In the genomic region with DNA sequence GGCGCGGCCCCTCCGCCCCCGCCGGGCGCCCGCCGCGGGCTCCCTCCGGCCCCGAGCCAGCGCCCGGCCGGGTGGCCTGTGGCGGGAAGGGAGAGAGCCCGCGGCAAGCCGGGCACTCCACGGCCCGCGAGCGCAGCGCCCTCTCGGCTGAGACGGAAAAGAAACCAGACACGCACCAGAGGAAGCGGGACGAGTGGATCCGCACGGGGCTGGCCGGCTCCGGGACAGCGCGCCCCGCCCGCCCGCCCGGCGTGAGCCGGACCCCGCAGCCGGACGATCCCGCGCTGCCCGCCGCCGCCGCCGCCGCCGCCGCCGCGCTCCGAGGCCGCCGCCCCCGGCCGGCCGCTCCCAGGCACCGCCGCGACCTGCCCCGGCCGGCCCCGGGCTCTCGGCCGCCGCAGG, we compare ENCODE assay signal across 8 cellular contexts. TPM values are rescaled to one million over a fixed set of nuclear protein-coding genes. Genes with fewer than 3 reads are reported as not detected.
DNase-seq lines count a peak whose midpoint lies in the region; ATAC-seq, FAIRE-seq and TF ChIP-seq lines count a peak whose summit lies in the region.

No MANE protein-coding gene starts in this region.

- H3K4me3 Mint-ChIP-seq in T-helper 2 cell treated with Interferon-gamma antibody and Interleukin-4, amounts not matched to agents 5 μg/mL and 100 μg/mL, for 36 hours, result no peak overlapping the region
- peak overlapping the region; percentile 56 for H3K4me3 Mint-ChIP-seq in natural killer cell treated with Interleukin-12 subunit alpha and Interleukin-12 subunit beta and Interleukin-15 and Interleukin-18, amount 100 ng/mL, for 72 hours

- POLR2A ChIA-PET in A549 (lab: Yijun Ruan, JAX), result interaction anchor here (0.8 to 2.2 kb wide), 9 partner anchors 18 to 226 kb away, joined by 3 to 6 read pairs (median 3); no protein-coding TSS in a partner anchor

- FAIRE-seq in A549 (lab: Jason Lieb, UNC), result no peak

- H3K9ac ChIP-seq in duodenal mucosa (ENCODE audit: low read depth in 1 of 2, low read length in 2 of 2), result peak overlapping the region in 1 of 2 donors; percentile 80

- ATAC-seq in A549, result peak in 1 of 2 experiments; percentile 21; a peak in 3 of 6 replicates
- ATAC-seq in GM18858 (IDR thresholded peaks at IDR 0.05; ENCODE audit: unreplicated experiment), result peak; percentile 19
- ATAC-seq in HG03064 (IDR thresholded peaks at IDR 0.05; ENCODE audit: low read depth, unreplicated experiment), result peak; percentile 25
- peak; percentile 28 to 40 for ATAC-seq in natural killer cell treated with Interleukin-12 subunit alpha and Interleukin-12 subunit beta and Interleukin-15 and Interleukin-18, amount 100 ng/mL, for 72 hours

- no peak overlapping the region for H3K27ac Mint-ChIP-seq in T-helper 2 cell treated with Interferon-gamma antibody and Interleukin-4, amounts not matched to agents 5 μg/mL and 100 μg/mL, for 36 hours
- no peak overlapping the region for H3K27ac Mint-ChIP-seq in natural killer cell treated with Interleukin-12 subunit alpha and Interleukin-12 subunit beta and Interleukin-15 and Interleukin-18, amount 100 ng/mL, for 72 hours

- TF ChIP-seq RAD21 in A549 (conservative IDR thresholded peaks at IDR 0.05 in 1 of 2, IDR thresholded peaks at IDR 0.05 in 1 of 2), result no peak

- H3K9me3 Mint-ChIP-seq in T-helper 2 cell treated with Interferon-gamma antibody and Interleukin-4, amounts not matched to agents 5 μg/mL and 100 μg/mL, for 36 hours, result no peaks in the 10 kb centered on the region
- no peaks in the 10 kb centered on the region for H3K9me3 Mint-ChIP-seq in natural killer cell treated with Interleukin-12 subunit alpha and Interleukin-12 subunit beta and Interleukin-15 and Interleukin-18, amount 100 ng/mL, for 72 hours

- H3K36me3 Mint-ChIP-seq in T-helper 2 cell treated with Interferon-gamma antibody and Interleukin-4, amounts not matched to agents 5 μg/mL and 100 μg/mL, for 36 hours (ENCODE audit: low read depth), result peaks cover 7% of the 10 kb centered on the region
- no peaks in the 10 kb centered on the region for H3K36me3 Mint-ChIP-seq in natural killer cell treated with Interleukin-12 subunit alpha and Interleukin-12 subunit beta and Interleukin-15 and Interleukin-18, amount 100 ng/mL, for 72 hours

- no peak for TF ChIP-seq CTCF in A549 (IDR thresholded peaks at IDR 0.05)

- CTCF ChIA-PET in A549 (lab: Yijun Ruan, JAX), result interaction anchor here (0.9 to 1.8 kb wide), 3 partner anchors 10 to 81 kb away, joined by 3 to 7 read pairs (median 5); no protein-coding TSS in a partner anchor

- peak in 1 of 2 experiments; percentile 21 for DNase-seq in A549 (ENCODE audit: low read depth in 1 of 2, low spot score in 1 of 2)
- DNase-seq in T-helper 2 cell treated with Interferon-gamma antibody and Interleukin-4, amounts not matched to agents 5 μg/mL and 100 μg/mL, for 36 hours (ENCODE audit: low spot score), result peak; percentile 37
- DNase-seq in natural killer cell treated with Interleukin-12 subunit alpha and Interleukin-12 subunit beta and Interleukin-15 and Interleukin-18, amount 100 ng/mL, for 72 hours (ENCODE audit: low spot score), result no peak
- DNase-seq in NCI-H1105 treated with DMSO at 0.1 percent for 48 hours (lab: John Stamatoyannopoulos, UW), result no peak
- DNase-seq in SK-N-DZ (ENCODE audit: low spot score), result no peak

- H3K4me1 ChIP-seq in A549 (peaks cover 19% of the 10 kb centered on the region), duodenal mucosa (ENCODE audit: control insufficient read depth in 1 of 2, insufficient read depth in 2 of 2, low read length in 2 of 2) (peaks cover 30% of the 10 kb centered on the region in 2 donors)

- peak overlapping the region; percentile 98 to 99 for H3K27ac ChIP-seq in A549
- peak overlapping the region; percentile 86 for H3K27ac ChIP-seq in duodenal mucosa (ENCODE audit: low read depth, low read length)

- H3K36me3 ChIP-seq in duodenal mucosa (ENCODE audit: control insufficient read depth in 1 of 2, insufficient read depth in 2 of 2, low read length in 2 of 2), result no peaks in the 10 kb centered on the region

- no peak for TF ChIP-seq EP300 in A549 (IDR thresholded peaks at IDR 0.05)

- no peaks in the 10 kb centered on the region for H3K27me3 ChIP-seq in duodenal mucosa (ENCODE audit: control insufficient read depth in 1 of 2, insufficient read depth in 2 of 2, low read length in 2 of 2)

- H3K4me3 ChIP-seq in A549, result peak overlapping the region; percentile 86
- peak overlapping the region in 1 of 2 donors; percentile 97 for H3K4me3 ChIP-seq in duodenal mucosa (ENCODE audit: low read depth in 1 of 2, low read length in 2 of 2)

- peaks cover 24% of the 10 kb centered on the region for H3K4me1 Mint-ChIP-seq in T-helper 2 cell treated with Interferon-gamma antibody and Interleukin-4, amounts not matched to agents 5 μg/mL and 100 μg/mL, for 36 hours (ENCODE audit: low read depth)
- H3K4me1 Mint-ChIP-seq in natural killer cell treated with Interleukin-12 subunit alpha and Interleukin-12 subunit beta and Interleukin-15 and Interleukin-18, amount 100 ng/mL, for 72 hours (ENCODE audit: low read depth in 2 of 2), result peaks cover 9 to 17% of the 10 kb centered on the region in 2 donors

- no peaks in the 10 kb centered on the region for H3K27me3 Mint-ChIP-seq in T-helper 2 cell treated with Interferon-gamma antibody and Interleukin-4, amounts not matched to agents 5 μg/mL and 100 μg/mL, for 36 hours (ENCODE audit: low read depth)
- no peaks in the 10 kb centered on the region for H3K27me3 Mint-ChIP-seq in natural killer cell treated with Interleukin-12 subunit alpha and Interleukin-12 subunit beta and Interleukin-15 and Interleukin-18, amount 100 ng/mL, for 72 hours

- TF ChIP-seq POLR2A in A549 (IDR thresholded peaks at IDR 0.05; ENCODE audit: low read length), result no peak

- peak overlapping the region; percentile 95 for H3K4me2 ChIP-seq in A549

- H3K9me3 ChIP-seq in A549 (no peaks in the 10 kb centered on the region), duodenal mucosa (ENCODE audit: control insufficient read depth in 1 of 2, low read length in 2 of 2) (no peaks in the 10 kb centered on the region)

- 0% methylated on average over 4 of the region's 70 CpGs for WGBS in A549 (ENCODE audit: missing lambda C conversion rate)

TF ChIP-seq in A549, 52 proteins besides CTCF, POLR2A, EP300 and RAD21:
- TF ChIP-seq JUN (IDR thresholded peaks at IDR 0.05) (no peak), FOSL2 (IDR thresholded peaks at IDR 0.05) (no peak), FOSL2 (CRISPR knock-in tag; IDR thresholded peaks at IDR 0.05) (no peak), KDM1A (IDR thresholded peaks at IDR 0.05; ENCODE audit: low read depth) (no peak), HOXB13 (CRISPR knock-in tag; IDR thresholded peaks at IDR 0.05; ENCODE audit: low read depth) (no peak), RFX5 (IDR thresholded peaks at IDR 0.05) (no peak), CBX2 (IDR thresholded peaks at IDR 0.05; ENCODE audit: borderline replicate concordance, low read depth) (no peak), HEYL (CRISPR knock-in tag; IDR thresholded peaks at IDR 0.05) (no peak), GATA3 (IDR thresholded peaks at IDR 0.05; ENCODE audit: borderline replicate concordance) (no peak), ESRRA (IDR thresholded peaks at IDR 0.05; ENCODE audit: borderline replicate concordance, low read length) (no peak), HOXA7 (CRISPR knock-in tag; IDR thresholded peaks at IDR 0.05) (no peak)
- TF ChIP-seq, protein P1, sequence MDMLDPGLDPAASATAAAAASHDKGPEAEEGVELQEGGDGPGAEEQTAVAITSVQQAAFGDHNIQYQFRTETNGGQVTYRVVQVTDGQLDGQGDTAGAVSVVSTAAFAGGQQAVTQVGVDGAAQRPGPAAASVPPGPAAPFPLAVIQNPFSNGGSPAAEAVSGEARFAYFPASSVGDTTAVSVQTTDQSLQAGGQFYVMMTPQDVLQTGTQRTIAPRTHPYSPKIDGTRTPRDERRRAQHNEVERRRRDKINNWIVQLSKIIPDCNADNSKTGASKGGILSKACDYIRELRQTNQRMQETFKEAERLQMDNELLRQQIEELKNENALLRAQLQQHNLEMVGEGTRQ (IDR thresholded peaks at IDR 0.05), result no peak
- TF ChIP-seq, protein P2, sequence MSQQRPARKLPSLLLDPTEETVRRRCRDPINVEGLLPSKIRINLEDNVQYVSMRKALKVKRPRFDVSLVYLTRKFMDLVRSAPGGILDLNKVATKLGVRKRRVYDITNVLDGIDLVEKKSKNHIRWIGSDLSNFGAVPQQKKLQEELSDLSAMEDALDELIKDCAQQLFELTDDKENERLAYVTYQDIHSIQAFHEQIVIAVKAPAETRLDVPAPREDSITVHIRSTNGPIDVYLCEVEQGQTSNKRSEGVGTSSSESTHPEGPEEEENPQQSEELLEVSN (IDR thresholded peaks at IDR 0.05; ENCODE audit: borderline replicate concordance, low read depth), result no peak
- TF ChIP-seq, protein P3, sequence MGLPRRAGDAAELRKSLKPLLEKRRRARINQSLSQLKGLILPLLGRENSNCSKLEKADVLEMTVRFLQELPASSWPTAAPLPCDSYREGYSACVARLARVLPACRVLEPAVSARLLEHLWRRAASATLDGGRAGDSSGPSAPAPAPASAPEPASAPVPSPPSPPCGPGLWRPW (IDR thresholded peaks at IDR 0.05), result no peak

RNA-seq across cellular contexts. Expression of a gene that starts 0.3 kb away (rescaled TPM):
- polyA plus RNA-seq in A549 (2011; rRNA removed) (83.8 and 84.4 TPM in 2 replicates), A549 (2017; fragmentation: RNase III; extraction: RNeasy Plus Mini Kit Qiagen cat#74134 plus additional on column Dnase treatment) (27.8 to 36.1 TPM (median 30.5 TPM) in 3 replicates)
- polyA plus RNA-seq in A549 (2012; cell fraction: cytosol; rRNA removed), result 15.8 and 18.9 TPM in 2 replicates
- 18.6 and 22.8 TPM in 2 replicates for polyA plus RNA-seq in A549 (2012; cell fraction: nucleus; rRNA removed)
- 92.1 and 99.7 TPM in 2 replicates for polyA minus RNA-seq in A549 (2011; rRNA and poly(A)+ RNA removed)
- 10 to 100 TPM; 25.7 to 34.7 TPM for total RNA-seq in natural killer cell treated with Interleukin-12 subunit alpha and Interleukin-12 subunit beta and Interleukin-15 and Interleukin-18, amount 100 ng/mL, for 72 hours
- 28.6 and 32.3 TPM in 2 replicates for polyA plus RNA-seq in SK-N-DZ (2014; cell fraction: cytosol; rRNA removed)
- 65.8 and 109 TPM in 2 replicates for polyA plus RNA-seq in SK-N-DZ (2014; cell fraction: nucleus; rRNA removed)
